8 cellular contexts compared by ENCODE assay signal in the genomic region with DNA sequence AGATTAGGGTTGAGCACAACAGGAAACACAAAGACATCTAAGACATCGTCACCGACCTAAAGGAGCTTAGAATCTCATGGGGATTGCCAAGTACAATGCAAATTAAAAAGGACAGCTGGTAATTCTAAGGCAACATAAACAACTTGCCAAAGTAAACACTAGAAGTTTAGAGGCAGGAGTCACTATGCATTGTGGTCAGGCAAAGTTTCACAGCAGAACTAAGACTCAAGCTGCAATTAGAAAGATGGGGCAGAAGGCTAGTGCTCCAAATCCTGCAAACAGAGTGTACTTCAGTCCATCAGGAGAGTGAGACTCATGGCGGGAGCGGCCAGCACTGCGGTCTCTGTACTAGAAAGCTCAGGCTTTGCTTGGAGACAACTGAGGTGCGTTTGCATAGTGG. TPM values are rescaled to one million over a fixed set of nuclear protein-coding genes. Genes with fewer than 3 reads are reported as not detected.
A peak's percentile ranks its signal among the peaks of the same experiment; 100 is the strongest.
DNase-seq lines count a peak whose midpoint lies in the region; ATAC-seq and TF ChIP-seq lines count a peak whose summit lies in the region.

No MANE protein-coding gene starts in this region.

- DNase-seq in DMS79 (lab: John Stamatoyannopoulos, UW) (peak; percentile 97), epithelial cell of esophagus (ENCODE audit: low read depth) (peak; percentile 45), OCI-M1 (lab: John Stamatoyannopoulos, UW) (no peak), AML-193 (lab: John Stamatoyannopoulos, UW) (no peak)
- no peak for DNase-seq in activated naive CD8-positive, alpha-beta T cell treated with anti-CD3 and anti-CD28 coated beads for 36 hours
- DNase-seq in NK-92 treated with Interleukin-12 subunit alpha and Interleukin-12 subunit beta, amount 100 ng/mL, for 24 hours (lab: John Stamatoyannopoulos, UW), result no peak

- H3K36me3 Mint-ChIP-seq in activated naive CD8-positive, alpha-beta T cell treated with anti-CD3 and anti-CD28 coated beads for 36 hours, result peaks cover 12% of the 10 kb centered on the region

- ATAC-seq in GM21423 (IDR thresholded peaks at IDR 0.05; ENCODE audit: unreplicated experiment), result peak; percentile 90
- peak; percentile 60 for ATAC-seq in HG03558 (IDR thresholded peaks at IDR 0.05; ENCODE audit: extremely low read depth, unreplicated experiment)

- peaks cover 35% of the 10 kb centered on the region for H3K4me1 Mint-ChIP-seq in activated naive CD8-positive, alpha-beta T cell treated with anti-CD3 and anti-CD28 coated beads for 36 hours

- H3K27ac Mint-ChIP-seq in activated naive CD8-positive, alpha-beta T cell treated with anti-CD3 and anti-CD28 coated beads for 36 hours, result no peak overlapping the region

- H3K4me3 ChIP-seq in epithelial cell of esophagus (ENCODE audit: low read length), result no peak overlapping the region

- H3K27me3 Mint-ChIP-seq in activated naive CD8-positive, alpha-beta T cell treated with anti-CD3 and anti-CD28 coated beads for 36 hours, result no peaks in the 10 kb centered on the region

- no peaks in the 10 kb centered on the region for H3K9me3 Mint-ChIP-seq in activated naive CD8-positive, alpha-beta T cell treated with anti-CD3 and anti-CD28 coated beads for 36 hours

- TF ChIP-seq CTCF in epithelial cell of esophagus (IDR thresholded peaks at IDR 0.05; ENCODE audit: insufficient read depth, low read depth, low read length, missing control alignments), result no peak

- no peak overlapping the region for H3K4me3 Mint-ChIP-seq in activated naive CD8-positive, alpha-beta T cell treated with anti-CD3 and anti-CD28 coated beads for 36 hours

RNA-seq across cellular contexts. Expression of a gene that starts 52.7 kb away (rescaled TPM):
- 10 to 100 TPM; 15.4 to 16.1 TPM for total RNA-seq in activated naive CD8-positive, alpha-beta T cell treated with anti-CD3 and anti-CD28 coated beads for 36 hours

Comparison
In these comparisons a context has a peak if more than half of its experiments do, and no peak if none do; other contexts are left out.
1. DNase-seq: peak in DMS79 (single experiment) and epithelial cell of esophagus (single experiment); none in OCI-M1 (single experiment), AML-193 (0 of 2), activated naive CD8-positive, alpha-beta T cell treated with anti-CD3 and anti-CD28 coated beads for 36 hours (single experiment) and NK-92 treated with Interleukin-12 subunit alpha and Interleukin-12 subunit beta, amount 100 ng/mL, for 24 hours (single experiment).